2 cellular contexts compared by ENCODE assay signal in the genomic region with DNA sequence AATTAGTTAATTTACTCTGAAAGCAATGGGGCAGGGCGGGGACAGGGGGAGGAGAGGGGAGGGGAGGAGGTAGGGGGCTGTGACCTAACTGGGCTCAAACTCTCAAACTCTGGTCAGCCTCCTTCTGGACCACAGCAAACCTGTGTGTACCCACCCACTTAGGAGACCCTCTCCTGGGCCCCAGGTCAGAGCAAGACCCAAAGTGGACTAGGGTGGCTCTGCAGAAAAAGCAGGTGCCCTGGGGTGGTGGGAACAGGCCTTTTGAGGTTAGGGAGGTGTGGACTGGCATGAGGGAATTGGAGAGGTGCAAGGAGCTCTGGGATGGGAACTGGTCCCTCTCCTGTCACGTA.
TF ChIP-seq lines count a peak whose summit lies in the region.

No MANE protein-coding gene starts in this region.

TF ChIP-seq in A549, 52 proteins besides CTCF, POLR2A, EP300 and RAD21:
- TF ChIP-seq ESRRA (IDR thresholded peaks at IDR 0.05; ENCODE audit: borderline replicate concordance, low read length) (no peak), CBX8 (IDR thresholded peaks at IDR 0.05) (no peak), HOXB13 (CRISPR knock-in tag; IDR thresholded peaks at IDR 0.05; ENCODE audit: low read depth) (no peak), TFCP2L1 (CRISPR knock-in tag; IDR thresholded peaks at IDR 0.05) (no peak), TP53 (CRISPR knock-in tag; IDR thresholded peaks at IDR 0.05) (no peak), SREBF2 (IDR thresholded peaks at IDR 0.05) (no peak), RARB (CRISPR knock-in tag; IDR thresholded peaks at IDR 0.05) (no peak), EHMT2 (IDR thresholded peaks at IDR 0.05; ENCODE audit: low read depth) (no peak), ZFP36 (IDR thresholded peaks at IDR 0.05; ENCODE audit: borderline replicate concordance, partially characterized antibody) (no peak), MYC (IDR thresholded peaks at IDR 0.05; ENCODE audit: borderline replicate concordance, low read length) (no peak), FOSB (CRISPR knock-in tag; IDR thresholded peaks at IDR 0.05) (no peak), ZSCAN20 (CRISPR knock-in tag; IDR thresholded peaks at IDR 0.05) (no peak), ZNF302 (CRISPR knock-in tag; IDR thresholded peaks at IDR 0.05) (no peak)
- TF ChIP-seq, protein P1, sequence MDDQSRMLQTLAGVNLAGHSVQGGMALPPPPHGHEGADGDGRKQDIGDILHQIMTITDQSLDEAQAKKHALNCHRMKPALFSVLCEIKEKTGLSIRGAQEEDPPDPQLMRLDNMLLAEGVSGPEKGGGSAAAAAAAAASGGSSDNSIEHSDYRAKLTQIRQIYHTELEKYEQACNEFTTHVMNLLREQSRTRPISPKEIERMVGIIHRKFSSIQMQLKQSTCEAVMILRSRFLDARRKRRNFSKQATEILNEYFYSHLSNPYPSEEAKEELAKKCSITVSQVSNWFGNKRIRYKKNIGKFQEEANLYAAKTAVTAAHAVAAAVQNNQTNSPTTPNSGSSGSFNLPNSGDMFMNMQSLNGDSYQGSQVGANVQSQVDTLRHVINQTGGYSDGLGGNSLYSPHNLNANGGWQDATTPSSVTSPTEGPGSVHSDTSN (IDR thresholded peaks at IDR 0.05): no peak
- TF ChIP-seq, protein P2, sequence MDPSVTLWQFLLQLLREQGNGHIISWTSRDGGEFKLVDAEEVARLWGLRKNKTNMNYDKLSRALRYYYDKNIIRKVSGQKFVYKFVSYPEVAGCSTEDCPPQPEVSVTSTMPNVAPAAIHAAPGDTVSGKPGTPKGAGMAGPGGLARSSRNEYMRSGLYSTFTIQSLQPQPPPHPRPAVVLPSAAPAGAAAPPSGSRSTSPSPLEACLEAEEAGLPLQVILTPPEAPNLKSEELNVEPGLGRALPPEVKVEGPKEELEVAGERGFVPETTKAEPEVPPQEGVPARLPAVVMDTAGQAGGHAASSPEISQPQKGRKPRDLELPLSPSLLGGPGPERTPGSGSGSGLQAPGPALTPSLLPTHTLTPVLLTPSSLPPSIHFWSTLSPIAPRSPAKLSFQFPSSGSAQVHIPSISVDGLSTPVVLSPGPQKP (IDR thresholded peaks at IDR 0.05; ENCODE audit: low read depth, low read length): no peak

TF ChIP-seq in SK-N-SH, 30 proteins besides CTCF, POLR2A, EP300 and RAD21:
- TF ChIP-seq EZH2phosphoT487 (IDR thresholded peaks at IDR 0.05; ENCODE audit: borderline replicate concordance, low read depth): no peak
- TF ChIP-seq TAF1 (IDR thresholded peaks at IDR 0.05; ENCODE audit: borderline replicate concordance, low read depth, low read length): no peak
- TF ChIP-seq TCF12 (IDR thresholded peaks at IDR 0.05): no peak
- no peak for TF ChIP-seq POLR2AphosphoS5 (IDR thresholded peaks at IDR 0.05; ENCODE audit: low read depth, low read length)
- TF ChIP-seq FOXM1 (IDR thresholded peaks at IDR 0.05; ENCODE audit: low read depth): no peak
- no peak for TF ChIP-seq SIN3A (IDR thresholded peaks at IDR 0.05; ENCODE audit: borderline replicate concordance, low read depth, low read length)
